ENCODE assay signal across 1 cellular context in the genomic region with DNA sequence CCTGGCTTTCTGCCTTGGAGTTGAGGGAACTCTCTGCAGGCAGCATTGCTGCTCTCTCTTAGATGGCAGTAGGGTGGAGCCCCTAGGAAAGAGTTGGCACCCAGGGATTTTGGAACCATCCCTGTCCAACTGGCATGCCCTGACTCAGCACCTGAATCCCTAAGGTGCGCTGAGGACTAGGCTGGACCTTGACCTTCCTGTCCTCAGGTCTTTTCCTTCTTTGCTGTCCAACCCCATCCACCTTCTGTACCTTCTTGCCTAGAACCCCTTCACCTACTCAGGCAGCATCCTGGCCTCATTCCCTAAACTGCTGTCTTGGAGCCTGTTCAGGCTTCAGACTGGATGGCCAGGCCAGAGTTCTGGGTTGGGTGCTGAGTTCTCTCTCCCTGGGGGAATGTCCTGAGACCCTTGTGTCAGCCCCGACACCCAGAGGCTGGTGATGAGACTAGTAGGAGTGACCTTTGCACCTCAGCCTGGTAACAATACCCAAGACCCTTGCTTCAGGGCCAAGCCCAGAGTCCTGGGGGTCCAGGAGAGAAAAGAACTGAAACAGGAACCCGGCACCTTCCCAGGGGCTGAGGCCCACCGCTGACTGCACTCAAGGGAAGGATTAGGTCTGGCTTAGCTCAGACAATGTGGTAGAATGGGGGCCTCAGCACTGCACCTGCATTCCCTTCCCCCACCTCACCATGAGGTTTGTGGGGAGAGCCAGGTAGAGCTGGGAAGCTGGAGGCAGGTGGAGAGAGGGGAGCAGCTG.
TF ChIP-seq lines count a peak whose summit lies in the region.

No MANE protein-coding gene starts in this region.

TF ChIP-seq in IMR-90, 13 proteins besides CTCF, POLR2A, EP300 and RAD21:
- TF ChIP-seq NFE2L2 (IDR thresholded peaks at IDR 0.05; ENCODE audit: low read depth, low read length) (no peak), CEBPB (IDR thresholded peaks at IDR 0.05; ENCODE audit: low read depth, low read length) (no peak), RFX5 (IDR thresholded peaks at IDR 0.05; ENCODE audit: low read depth, low read length) (no peak), FOS (IDR thresholded peaks at IDR 0.05; ENCODE audit: low read depth, low read length) (no peak), BHLHE40 (IDR thresholded peaks at IDR 0.05; ENCODE audit: low read depth, low read length) (no peak), RCOR1 (IDR thresholded peaks at IDR 0.05; ENCODE audit: insufficient replicate concordance, low read length) (no peak), CHD1 (IDR thresholded peaks at IDR 0.05; ENCODE audit: low read depth, low read length) (no peak), SMC3 (IDR thresholded peaks at IDR 0.05; ENCODE audit: low read depth, low read length) (no peak), MXI1 (IDR thresholded peaks at IDR 0.05; ENCODE audit: borderline replicate concordance, low read depth, low read length) (no peak), MAZ (IDR thresholded peaks at IDR 0.05; ENCODE audit: borderline replicate concordance, low read depth, low read length) (no peak), MAFK (IDR thresholded peaks at IDR 0.05; ENCODE audit: low read depth, low read length) (no peak)
- TF ChIP-seq, protein P1, sequence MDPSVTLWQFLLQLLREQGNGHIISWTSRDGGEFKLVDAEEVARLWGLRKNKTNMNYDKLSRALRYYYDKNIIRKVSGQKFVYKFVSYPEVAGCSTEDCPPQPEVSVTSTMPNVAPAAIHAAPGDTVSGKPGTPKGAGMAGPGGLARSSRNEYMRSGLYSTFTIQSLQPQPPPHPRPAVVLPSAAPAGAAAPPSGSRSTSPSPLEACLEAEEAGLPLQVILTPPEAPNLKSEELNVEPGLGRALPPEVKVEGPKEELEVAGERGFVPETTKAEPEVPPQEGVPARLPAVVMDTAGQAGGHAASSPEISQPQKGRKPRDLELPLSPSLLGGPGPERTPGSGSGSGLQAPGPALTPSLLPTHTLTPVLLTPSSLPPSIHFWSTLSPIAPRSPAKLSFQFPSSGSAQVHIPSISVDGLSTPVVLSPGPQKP (IDR thresholded peaks at IDR 0.05; ENCODE audit: borderline replicate concordance, low read depth, low read length), result no peak
- TF ChIP-seq, protein P2, sequence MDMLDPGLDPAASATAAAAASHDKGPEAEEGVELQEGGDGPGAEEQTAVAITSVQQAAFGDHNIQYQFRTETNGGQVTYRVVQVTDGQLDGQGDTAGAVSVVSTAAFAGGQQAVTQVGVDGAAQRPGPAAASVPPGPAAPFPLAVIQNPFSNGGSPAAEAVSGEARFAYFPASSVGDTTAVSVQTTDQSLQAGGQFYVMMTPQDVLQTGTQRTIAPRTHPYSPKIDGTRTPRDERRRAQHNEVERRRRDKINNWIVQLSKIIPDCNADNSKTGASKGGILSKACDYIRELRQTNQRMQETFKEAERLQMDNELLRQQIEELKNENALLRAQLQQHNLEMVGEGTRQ (IDR thresholded peaks at IDR 0.05; ENCODE audit: low read depth, low read length), result no peak
